20 cellular contexts compared by ENCODE assay signal in genomic region chr4:109032676-109033075, GRCh38.
DNase-seq lines count a peak whose midpoint lies in the region; ATAC-seq and TF ChIP-seq lines count a peak whose summit lies in the region.
"Had no signal": no experiment of that assay in that cellular context is flagged by ENCODE, and none has a peak within 500 bp of the region (broad histone marks: within the 10 kb centered on the region; RNA-seq: fewer than 3 reads in every experiment).

No MANE protein-coding gene starts in this region.

- ATAC-seq in GM21360 (IDR thresholded peaks at IDR 0.05; ENCODE audit: unreplicated experiment), result no peak
- ATAC-seq: CD8-positive, alpha-beta T cell; GM12878 had no signal

- H3K27me3 ChIP-seq in neural progenitor cell, result no peaks in the 10 kb centered on the region
- H3K27me3 ChIP-seq in A673 (replicated peaks; ENCODE audit: insufficient read depth, low read depth, low read length, poor library complexity), result no peaks in the 10 kb centered on the region

- H3K4me1 Mint-ChIP-seq in activated CD4-positive, alpha-beta T cell treated with anti-CD3 and anti-CD28 coated beads, Interleukin-2, amount 10 ng/mL, durations not matched to agents 24 days and 14 days, result no peaks in the 10 kb centered on the region
- peaks cover 25% of the 10 kb centered on the region for H3K4me1 Mint-ChIP-seq in neural progenitor cell
- H3K4me1 Mint-ChIP-seq: CD4-positive, CD25-positive, alpha-beta regulatory T cell had no signal

- no peak overlapping the region for H3K4me3 ChIP-seq in neural progenitor cell
- no peak overlapping the region for H3K4me3 ChIP-seq in A673 (ENCODE audit: low read depth, low read length, poor library complexity, severe bottlenecking)
- H3K4me3 ChIP-seq: GM12878, GM23248 had no signal

- DNase-seq in activated CD4-positive, alpha-beta T cell treated with anti-CD3 and anti-CD28 coated beads, Interleukin-2, amount 10 ng/mL, durations not matched to agents 24 days and 14 days, result peak; percentile 34
- DNase-seq in activated CD4-positive, alpha-beta T cell treated with anti-CD3 and anti-CD28 coated beads, Interleukin-2, amount 50 U/mL, for 1 hour, result no peak
- DNase-seq in neural progenitor cell (ENCODE audit: low spot score) (peak; percentile 67), retina (peak; percentile 52), A673 (ENCODE audit: low spot score) (no peak)
- DNase-seq: ACHN; Caco-2; CD4-positive, CD25-positive, alpha-beta regulatory T cell; CD8-positive, alpha-beta T cell; DMS 273 treated with DMSO at 0.1 percent for 48 hours; DMS79; EL; GDM1; GM23248; H7; HCEC 1CT had no signal

- H4K20me1 ChIP-seq in neural progenitor cell (ENCODE audit: low read depth), result no peaks in the 10 kb centered on the region

- POLR2A ChIA-PET in A673 (lab: Charles Lee; ENCODE audit: low non-redundant PET), result no interaction called here

- intact Hi-C loops in activated CD4-positive, alpha-beta T cell treated with anti-CD3 and anti-CD28 coated beads, Interleukin-2, amount 10 ng/mL, durations not matched to agents 24 days and 14 days (cut with micrococcal nuclease), result no loop called here
- intact Hi-C loops in A673 (cut with micrococcal nuclease; ENCODE audit: unreplicated experiment), result no loop called here

- no peak overlapping the region for H3K27ac Mint-ChIP-seq in activated CD4-positive, alpha-beta T cell treated with anti-CD3 and anti-CD28 coated beads, Interleukin-2, amount 10 ng/mL, durations not matched to agents 24 days and 14 days
- no peak overlapping the region for H3K27ac Mint-ChIP-seq in neural progenitor cell
- H3K27ac Mint-ChIP-seq: CD4-positive, CD25-positive, alpha-beta regulatory T cell; CD8-positive, alpha-beta T cell had no signal

- no peak overlapping the region for H3K9ac ChIP-seq in neural progenitor cell
- H3K9ac ChIP-seq: GM23248 had no signal

- H3F3A ChIP-seq in neural progenitor cell (ENCODE audit: low read depth), result no peaks in the 10 kb centered on the region

- H2AFZ ChIP-seq in neural progenitor cell (replicated peaks), result peak overlapping the region; percentile 46
- H2AFZ ChIP-seq: GM23248 had no signal

- H3K9me3 Mint-ChIP-seq in activated CD4-positive, alpha-beta T cell treated with anti-CD3 and anti-CD28 coated beads, Interleukin-2, amount 10 ng/mL, durations not matched to agents 24 days and 14 days, result peaks cover 7% of the 10 kb centered on the region
- no peaks in the 10 kb centered on the region for H3K9me3 Mint-ChIP-seq in neural progenitor cell
- H3K9me3 Mint-ChIP-seq: CD8-positive, alpha-beta T cell had no signal

- TF ChIP-seq CTCF in neural progenitor cell (IDR thresholded peaks at IDR 0.05) (no peak), A673 (conservative IDR thresholded peaks at IDR 0.05; ENCODE audit: low read depth, low read length) (no peak)

- no TSS peak for BruUV-seq in A673 (replicated peaks; lab: Mats Ljungman, UMichigan)

- H3K79me2 ChIP-seq in neural progenitor cell (ENCODE audit: low read depth), result no peaks in the 10 kb centered on the region

- H3K4me3 Mint-ChIP-seq in activated CD4-positive, alpha-beta T cell treated with anti-CD3 and anti-CD28 coated beads, Interleukin-2, amount 10 ng/mL, durations not matched to agents 24 days and 14 days, result no peak overlapping the region
- no peak overlapping the region for H3K4me3 Mint-ChIP-seq in neural progenitor cell
- H3K4me3 Mint-ChIP-seq: CD4-positive, CD25-positive, alpha-beta regulatory T cell; CD8-positive, alpha-beta T cell had no signal

- H3K36me3 Mint-ChIP-seq in activated CD4-positive, alpha-beta T cell treated with anti-CD3 and anti-CD28 coated beads, Interleukin-2, amount 10 ng/mL, durations not matched to agents 24 days and 14 days (ENCODE audit: low read depth), result no peaks in the 10 kb centered on the region
- no peaks in the 10 kb centered on the region for H3K36me3 Mint-ChIP-seq in neural progenitor cell
- H3K36me3 Mint-ChIP-seq: CD4-positive, CD25-positive, alpha-beta regulatory T cell; CD8-positive, alpha-beta T cell had no signal

- no peak overlapping the region for H3K27ac ChIP-seq in neural progenitor cell
- H3K27ac ChIP-seq in A673 (ENCODE audit: low read depth, low read length, poor library complexity, severe bottlenecking), result no peak overlapping the region
- H3K27ac ChIP-seq: 22Rv1, C4-2B, GM23248 had no signal

- peaks cover 5% of the 10 kb centered on the region for H3K27me3 Mint-ChIP-seq in activated CD4-positive, alpha-beta T cell treated with anti-CD3 and anti-CD28 coated beads, Interleukin-2, amount 10 ng/mL, durations not matched to agents 24 days and 14 days
- H3K27me3 Mint-ChIP-seq in neural progenitor cell (ENCODE audit: insufficient read depth, low read depth), result peaks cover 5% of the 10 kb centered on the region
- H3K27me3 Mint-ChIP-seq: CD4-positive, CD25-positive, alpha-beta regulatory T cell had no signal

- CTCF ChIA-PET in A673 (lab: Charles Lee), result no interaction called here

- H3K4me2 ChIP-seq in neural progenitor cell, result peak overlapping the region; percentile 10

- H3K9me3 ChIP-seq in neural progenitor cell (ENCODE audit: low read depth), result no peaks in the 10 kb centered on the region
- H3K9me3 ChIP-seq in A673 (ENCODE audit: low read depth, low read length, poor library complexity, severe bottlenecking), result no peaks in the 10 kb centered on the region
- H3K9me3 ChIP-seq: Caco-2 had no signal

- H3K4me1 ChIP-seq in neural progenitor cell, result peaks cover 13% of the 10 kb centered on the region
- H3K4me1 ChIP-seq in A673 (ENCODE audit: insufficient read depth, low read length, poor library complexity, severe bottlenecking), result no peaks in the 10 kb centered on the region
- H3K4me1 ChIP-seq: Caco-2 had no signal

- no peaks in the 10 kb centered on the region for H3K36me3 ChIP-seq in neural progenitor cell
- H3K36me3 ChIP-seq in A673 (ENCODE audit: insufficient read depth, low read length, poor library complexity, severe bottlenecking), result no peaks in the 10 kb centered on the region

Comparison
In these comparisons a context has a peak if more than half of its experiments do, and no peak if none do; other contexts are left out.
1. DNase-seq: peak in activated CD4-positive, alpha-beta T cell treated with anti-CD3 and anti-CD28 coated beads, Interleukin-2, amount 10 ng/mL, durations not matched to agents 24 days and 14 days (single experiment), neural progenitor cell (single experiment) and retina (single experiment); none in activated CD4-positive, alpha-beta T cell treated with anti-CD3 and anti-CD28 coated beads, Interleukin-2, amount 50 U/mL, for 1 hour (single experiment) and A673 (single experiment).